Comparison of ENCODE assay signal across 8 cellular contexts in genomic region chr7:143639376-143639775, GRCh38. TPM values are rescaled to one million over a fixed set of nuclear protein-coding genes. Genes with fewer than 3 reads are reported as not detected.
DNase-seq lines count a peak whose midpoint lies in the region; ATAC-seq, FAIRE-seq and TF ChIP-seq lines count a peak whose summit lies in the region.
"Not testable (repeated sequence)": the region's sequence is repeated elsewhere in the genome, so short reads cannot be mapped to it uniquely, and the experiment has no call there.

No MANE protein-coding gene starts in this region.

- POLR2A ChIA-PET in A549 (lab: Yijun Ruan, JAX): not testable (repeated sequence)

- H3K36me3 ChIP-seq in mucosa of descending colon (ENCODE audit: low read depth): not testable (repeated sequence)

- DNase-seq in A549 (ENCODE audit: low read depth in 1 of 2, low spot score in 1 of 2); mucosa of descending colon: not testable (repeated sequence)

- not testable (repeated sequence) for H3K36me3 Mint-ChIP-seq in activated T-helper 17 cell treated with anti-CD3 and anti-CD28 coated beads, Interleukin-2, amount 50 U/mL, for 72 hours (ENCODE audit: low read depth)

- not testable (repeated sequence) for TF ChIP-seq RAD21 in A549 (conservative IDR thresholded peaks at IDR 0.05 in 1 of 2, IDR thresholded peaks at IDR 0.05 in 1 of 2)

- TF ChIP-seq EP300 in A549 (IDR thresholded peaks at IDR 0.05): not testable (repeated sequence)

- not testable (repeated sequence) for H3K4me2 ChIP-seq in A549

- no CpG with 5 or more reads among the region's 7 CpGs for WGBS in A549 (ENCODE audit: missing lambda C conversion rate)

- H3K27me3 Mint-ChIP-seq in activated T-helper 17 cell treated with anti-CD3 and anti-CD28 coated beads, Interleukin-2, amount 50 U/mL, for 72 hours: not testable (repeated sequence)

- not testable (repeated sequence) for H3K27ac ChIP-seq in A549

- FAIRE-seq in A549 (lab: Jason Lieb, UNC): not testable (repeated sequence)

- TF ChIP-seq POLR2A in A549 (IDR thresholded peaks at IDR 0.05; ENCODE audit: low read length): not testable (repeated sequence)

- not testable (repeated sequence) for H3K9me3 Mint-ChIP-seq in activated T-helper 17 cell treated with anti-CD3 and anti-CD28 coated beads, Interleukin-2, amount 50 U/mL, for 72 hours

- H3K9me3 ChIP-seq in A549, mucosa of descending colon: not testable (repeated sequence)

- H3K4me3 ChIP-seq in A549, mucosa of descending colon: not testable (repeated sequence)

- H3K4me1 ChIP-seq in A549; mucosa of descending colon (ENCODE audit: low read depth): not testable (repeated sequence)

- not testable (repeated sequence) for TF ChIP-seq CTCF in A549 (IDR thresholded peaks at IDR 0.05); mucosa of descending colon (IDR thresholded peaks at IDR 0.05)

- H3K27ac Mint-ChIP-seq in activated T-helper 17 cell treated with anti-CD3 and anti-CD28 coated beads, Interleukin-2, amount 50 U/mL, for 72 hours: not testable (repeated sequence)

- peak; percentile 94 to 97 for ATAC-seq in A549
- peak; percentile 62 for ATAC-seq in GM19025 (IDR thresholded peaks at IDR 0.05; ENCODE audit: low read depth, unreplicated experiment)
- peak; percentile 63 for ATAC-seq in GM21390 (IDR thresholded peaks at IDR 0.05; ENCODE audit: unreplicated experiment)
- ATAC-seq in HG02571 (IDR thresholded peaks at IDR 0.05; ENCODE audit: unreplicated experiment): peak; percentile 68
- peak; percentile 77 for ATAC-seq in HG02981 (IDR thresholded peaks at IDR 0.05; ENCODE audit: unreplicated experiment)
- ATAC-seq in HG03432 (IDR thresholded peaks at IDR 0.05; ENCODE audit: unreplicated experiment): peak; percentile 83
- ATAC-seq in activated T-helper 17 cell treated with anti-CD3 and anti-CD28 coated beads, Interleukin-2, amount 50 U/mL, for 72 hours (replicated peaks): peak; percentile 9
- peak; percentile 66 for ATAC-seq in mucosa of descending colon

- CTCF ChIA-PET in A549 (lab: Yijun Ruan, JAX): not testable (repeated sequence)

- H3K4me3 Mint-ChIP-seq in activated T-helper 17 cell treated with anti-CD3 and anti-CD28 coated beads, Interleukin-2, amount 50 U/mL, for 72 hours: not testable (repeated sequence)

- not testable (repeated sequence) for H3K4me1 Mint-ChIP-seq in activated T-helper 17 cell treated with anti-CD3 and anti-CD28 coated beads, Interleukin-2, amount 50 U/mL, for 72 hours

- intact Hi-C loops in mucosa of descending colon (cut with DNase I, micrococcal nuclease): not testable (repeated sequence)

RNA-seq across cellular contexts. Expression of gene TCAF2, which starts 18.6 kb away (rescaled TPM):
- 0.18 and 0.19 TPM in 2 replicates for polyA plus RNA-seq in A549 (2011; rRNA removed)
- 0.05 and 0.07 TPM in 2 replicates for polyA plus RNA-seq in A549 (2012; cell fraction: cytosol; rRNA removed)
- polyA plus RNA-seq in A549 (2012; cell fraction: nucleus; rRNA removed): 0.10 and 0.11 TPM in 2 replicates
- 0.06 to 0.11 TPM (median 0.08 TPM) in 3 replicates for polyA plus RNA-seq in A549 (2017; fragmentation: RNase III; extraction: RNeasy Plus Mini Kit Qiagen cat#74134 plus additional on column Dnase treatment)
- polyA minus RNA-seq in A549 (2011; rRNA and poly(A)+ RNA removed): 0.24 and 0.58 TPM in 2 replicates
- total RNA-seq in activated T-helper 17 cell treated with anti-CD3 and anti-CD28 coated beads, Interleukin-2, amount 50 U/mL, for 72 hours: 100 to 1,000 TPM in 1 of 2 donors, 10 to 100 TPM in 1; 73.1 to 106 TPM
- 1 to 10 TPM; 1.3 to 4.1 (median 1.6) TPM for total RNA-seq in mucosa of descending colon

Comparison
In these comparisons a context has a peak if more than half of its experiments do, and no peak if none do; other contexts are left out.
1. ATAC-seq: peak in every context shown above with its lines; median percentile 96 in A549; 83 in HG03432; 77 in HG02981; 68 in HG02571; 66 in mucosa of descending colon; 63 in GM21390; 62 in GM19025; 9 in activated T-helper 17 cell treated with anti-CD3 and anti-CD28 coated beads, Interleukin-2, amount 50 U/mL, for 72 hours.
2. RNA of gene TCAF2, which starts 18.6 kb away (total RNA-seq): 73.1 to 106 TPM in activated T-helper 17 cell treated with anti-CD3 and anti-CD28 coated beads, Interleukin-2, amount 50 U/mL, for 72 hours; 1.3 to 4.1 TPM in mucosa of descending colon; every median in the first group is over 10 times any median in the second.